14 cellular contexts compared by ENCODE assay signal in genomic region chr5:142960309-142960696, GRCh38.
A peak's percentile ranks its signal among the peaks of the same experiment; 100 is the strongest.
DNase-seq lines count a peak whose midpoint lies in the region; ATAC-seq, FAIRE-seq and TF ChIP-seq lines count a peak whose summit lies in the region.
"Had no signal": no experiment of that assay in that cellular context is flagged by ENCODE, and none has a peak within 500 bp of the region (broad histone marks: within the 10 kb centered on the region; RNA-seq: fewer than 3 reads in every experiment).

No MANE protein-coding gene starts in this region.

- CTCF ChIA-PET in HepG2 (lab: Yijun Ruan, JAX; ENCODE audit: low intra/inter-chr PET ratio, low total read pairs): no interaction called here

- H3K9ac ChIP-seq in HUES48 (ENCODE audit: low read depth, low read length) (no peak overlapping the region), HepG2 (ENCODE audit: insufficient read depth, low read depth, low read length) (no peak overlapping the region)

- H3K4me1 ChIP-seq in HUES48 (ENCODE audit: control insufficient read depth, insufficient read depth, low read length) (no peaks in the 10 kb centered on the region; the same call in 1 of the 2 replicates), HepG2 (ENCODE audit: insufficient read depth, low read length) (peaks cover 47% of the 10 kb centered on the region)
- H3K4me1 ChIP-seq: colonic mucosa had no signal

- peak; percentile 43; the same call in 1 of the 3 replicates for ATAC-seq in HepG2
- ATAC-seq in GM19397 (IDR thresholded peaks at IDR 0.05; ENCODE audit: unreplicated experiment): no peak
- ATAC-seq in HG02852 (IDR thresholded peaks at IDR 0.05; ENCODE audit: unreplicated experiment): no peak

- 89% methylated on average over 4 of the region's 4 CpGs for WGBS in HepG2 (ENCODE audit: low lambda C conversion rate)

- no peaks in the 10 kb centered on the region for H4K20me1 ChIP-seq in HepG2 (ENCODE audit: insufficient read depth, low read length)

- in situ Hi-C loops in astrocyte of the spinal cord (cut with HindIII; ENCODE audit: low sequenced_read_pairs) (no loop called here), HepG2 (cut with HindIII; ENCODE audit: extremely low pct_ligation_motif_present, low pct_unique_long_range_greater_than_20kb) (no loop called here), GM13977 (cut with MboI; ENCODE audit: low pct_unique_long_range_greater_than_20kb, low sequenced_read_pairs, unreplicated experiment) (no loop called here)

- H3K27me3 Mint-ChIP-seq in glutamatergic neuron (ENCODE audit: unreplicated experiment): no peaks in the 10 kb centered on the region
- H3K27me3 Mint-ChIP-seq: CD4-positive, alpha-beta memory T cell had no signal

- no peak for TF ChIP-seq POLR2A in HepG2 (IDR thresholded peaks at IDR 0.05; ENCODE audit: insufficient read depth in 1 of 2, low read depth in 2 of 2, low read length in 2 of 2)

- no peak for TF ChIP-seq RAD21 in HepG2 (CRISPR knock-in tag; IDR thresholded peaks at IDR 0.05)

- DNase-seq in AG20443 (ENCODE audit: low spot score) (peak; percentile 58), astrocyte of the spinal cord (ENCODE audit: low read depth, low spot score) (peak; percentile 38), HepG2 (ENCODE audit: low spot score) (peak; percentile 44), GM13977 (ENCODE audit: low spot score) (no peak), glutamatergic neuron (no peak)
- DNase-seq: activated T-cell treated with anti-CD3 and anti-CD28 coated beads, Interleukin-2, amount 50 U/mL, for 72 hours; CD4-positive, alpha-beta memory T cell; colonic mucosa; NCI-H1694; stimulated activated CD4-positive, alpha-beta T cell treated with anti-CD3 and anti-CD28 coated beads, Interleukin-12 subunit alpha, Interleukin-12 subunit beta, amount 100 ng/mL, for 4 hours had no signal

- intact Hi-C loops in HepG2 (cut with micrococcal nuclease; ENCODE audit: unreplicated experiment): loop anchor here (5.0 kb wide), 1 partner anchor 38 kb away; no protein-coding TSS in a partner anchor

- no peak for TF ChIP-seq CTCF in astrocyte of the spinal cord (IDR thresholded peaks at IDR 0.05; ENCODE audit: low read depth, low read length)
- no peak for TF ChIP-seq CTCF in HepG2 (CRISPR knock-in tag; IDR thresholded peaks at IDR 0.05)
- TF ChIP-seq CTCF in GM13977 (IDR thresholded peaks at IDR 0.05; ENCODE audit: extremely low read depth, insufficient read depth, missing control alignments): no peak
- TF ChIP-seq CTCF in glutamatergic neuron (IDR thresholded peaks at IDR 0.05; ENCODE audit: partially characterized antibody, unreplicated experiment): no peak

- peaks cover 5% of the 10 kb centered on the region for H3K36me3 Mint-ChIP-seq in glutamatergic neuron (ENCODE audit: unreplicated experiment)

- no peak overlapping the region for H3K27ac Mint-ChIP-seq in glutamatergic neuron (ENCODE audit: unreplicated experiment)
- H3K27ac Mint-ChIP-seq: activated T-cell treated with anti-CD3 and anti-CD28 coated beads, Interleukin-2, amount 50 U/mL, for 72 hours had no signal

- H3K27me3 ChIP-seq in HUES48 (ENCODE audit: control insufficient read depth, insufficient read depth, low read length) (no peaks in the 10 kb centered on the region), HepG2 (ENCODE audit: control insufficient read depth in 1 of 2, insufficient read depth in 2 of 2, low read length in 2 of 2) (no peaks in the 10 kb centered on the region)
- H3K27me3 ChIP-seq: colonic mucosa had no signal

- no peak overlapping the region for H3K4me3 Mint-ChIP-seq in glutamatergic neuron (ENCODE audit: unreplicated experiment)
- H3K4me3 Mint-ChIP-seq: activated T-cell treated with anti-CD3 and anti-CD28 coated beads, Interleukin-2, amount 50 U/mL, for 72 hours; CD4-positive, alpha-beta memory T cell had no signal

- FAIRE-seq in HepG2 (lab: Jason Lieb, UNC): no peak
- FAIRE-seq: TTC549 had no signal

- H3K27ac ChIP-seq in HUES48 (ENCODE audit: low read depth, low read length) (peak overlapping the region; percentile 2), HepG2 (ENCODE audit: extremely low read length, insufficient read depth, low read length) (no peak overlapping the region)
- H3K27ac ChIP-seq: colonic mucosa had no signal

- no peaks in the 10 kb centered on the region for H3K9me3 Mint-ChIP-seq in glutamatergic neuron (ENCODE audit: unreplicated experiment)
- H3K9me3 Mint-ChIP-seq: activated T-cell treated with anti-CD3 and anti-CD28 coated beads, Interleukin-2, amount 50 U/mL, for 72 hours had no signal

- H3K36me3 ChIP-seq in HUES48 (ENCODE audit: control insufficient read depth, insufficient read depth, low read length): no peaks in the 10 kb centered on the region
- no peaks in the 10 kb centered on the region for H3K36me3 ChIP-seq in HepG2 (replicated peaks in 1 of 2; ENCODE audit: control insufficient read depth in 1 of 2, insufficient read depth in 2 of 2, low read length in 2 of 2)
- H3K36me3 ChIP-seq: colonic mucosa had no signal

- POLR2A ChIA-PET in HepG2 (lab: Yijun Ruan, JAX): no interaction called here

- no peak overlapping the region for H3K4me2 ChIP-seq in HepG2 (ENCODE audit: low read depth, low read length)

- no peaks in the 10 kb centered on the region for H3K79me2 ChIP-seq in HepG2 (ENCODE audit: insufficient read depth, low read length)

- TF ChIP-seq EP300 in HepG2 (IDR thresholded peaks at IDR 0.05; ENCODE audit: low read depth in 2 of 2, low read length in 2 of 2) (no peak), HepG2 (CRISPR knock-in tag; IDR thresholded peaks at IDR 0.05; ENCODE audit: borderline replicate concordance) (no peak)

- BruUV-seq in HepG2 (replicated peaks; lab: Mats Ljungman, UMichigan): no TSS peak

- H3K4me1 Mint-ChIP-seq in glutamatergic neuron (ENCODE audit: low read depth, unreplicated experiment): no peaks in the 10 kb centered on the region

- H2AFZ ChIP-seq in HepG2 (ENCODE audit: low read length): no peak overlapping the region

- H3K9me3 ChIP-seq in HUES48 (ENCODE audit: control insufficient read depth, insufficient read depth, low read length): no peaks in the 10 kb centered on the region
- H3K9me3 ChIP-seq in HepG2 (ENCODE audit: low read length): no peaks in the 10 kb centered on the region
- H3K9me3 ChIP-seq: colonic mucosa had no signal

- no peak overlapping the region for H3K4me3 ChIP-seq in HUES48 (ENCODE audit: low read depth, low read length)
- no peak overlapping the region for H3K4me3 ChIP-seq in astrocyte of the spinal cord (ENCODE audit: low read depth, low read length)
- H3K4me3 ChIP-seq in HepG2 (replicated peaks in 1 of 3; ENCODE audit: insufficient read depth in 1 of 3, low read depth in 2 of 3, low read length in 3 of 3): no peak overlapping the region
- H3K4me3 ChIP-seq: colonic mucosa had no signal

TF ChIP-seq in HepG2, 621 proteins besides CTCF, POLR2A, EP300 and RAD21:
- TF ChIP-seq ATF4 (CRISPR knock-in tag; IDR thresholded peaks at IDR 0.05) (peak in 1 of 2 experiments; percentile 84; a peak in 2 of 4 replicates), CEBPG (CRISPR knock-in tag; IDR thresholded peaks at IDR 0.05) (peak; percentile 47; the same call in 1 of the 2 replicates), ZNF205 (CRISPR knock-in tag; IDR thresholded peaks at IDR 0.05) (no peak), HMG20A (CRISPR knock-in tag; IDR thresholded peaks at IDR 0.05; ENCODE audit: borderline replicate concordance) (0 out of 2 replicates have a peak, but pooled peaks have one; percentile 17), SOX6 (IDR thresholded peaks at IDR 0.05) (no peak), SOX6 (CRISPR knock-in tag; IDR thresholded peaks at IDR 0.05) (0 out of 2 replicates have a peak, but pooled peaks have one; percentile 33), ZNF326 (CRISPR knock-in tag; IDR thresholded peaks at IDR 0.05; ENCODE audit: borderline replicate concordance) (no peak), ATF7 (IDR thresholded peaks at IDR 0.05) (no peak), ATF7 (CRISPR knock-in tag; IDR thresholded peaks at IDR 0.05) (no peak), ZNF282 (IDR thresholded peaks at IDR 0.05; ENCODE audit: partially characterized antibody) (no peak), FOSL2 (CRISPR knock-in tag; IDR thresholded peaks at IDR 0.05) (peak; percentile 87), KDM2A (CRISPR knock-in tag; IDR thresholded peaks at IDR 0.05; ENCODE audit: borderline replicate concordance, low read depth) (no peak), ZNF644 (CRISPR knock-in tag; IDR thresholded peaks at IDR 0.05; ENCODE audit: low read depth) (0 out of 2 replicates have a peak, but pooled peaks have one; percentile 61), ZNF460 (CRISPR knock-in tag; IDR thresholded peaks at IDR 0.05; ENCODE audit: borderline replicate concordance) (no peak)

Comparison
In these comparisons a context has a peak if more than half of its experiments do, and no peak if none do; other contexts are left out.
1. DNase-seq: peak in AG20443 (single experiment), astrocyte of the spinal cord (single experiment) and HepG2 (single experiment); none in GM13977 (single experiment) and glutamatergic neuron (single experiment).